In the genomic region with DNA sequence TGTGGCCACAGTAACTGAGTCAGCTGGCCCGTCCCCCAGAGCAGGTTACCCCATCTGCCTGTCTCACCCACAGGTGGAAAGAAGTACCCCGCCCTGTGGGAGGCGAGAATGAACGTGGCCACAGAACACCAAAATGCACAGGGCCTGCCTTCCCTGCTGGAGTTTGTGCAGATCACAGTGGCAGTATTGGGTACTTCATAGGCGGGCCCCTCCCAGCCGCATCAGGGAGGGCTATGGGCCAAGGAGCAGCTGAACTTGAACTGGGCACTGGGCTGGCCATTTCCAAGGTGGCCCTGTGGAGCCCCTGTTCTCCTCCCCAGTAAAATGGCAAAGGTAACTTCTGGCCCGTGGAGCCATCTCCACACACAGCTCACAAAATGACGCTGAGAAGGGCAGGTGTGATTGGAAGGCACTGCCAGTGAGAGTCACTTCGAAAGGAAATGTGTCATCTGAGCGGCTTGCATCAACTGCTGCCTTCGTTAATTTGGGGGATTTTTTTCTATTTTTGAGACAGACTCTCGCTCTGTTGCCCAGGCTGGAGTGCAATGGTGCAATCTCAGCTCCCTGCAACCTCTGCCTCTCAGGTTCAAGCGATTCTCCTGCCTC, we compare ENCODE assay signal across 28 cellular contexts.
"Had no signal": no experiment of that assay in that cellular context is flagged by ENCODE, and none has a peak within 500 bp of the region (broad histone marks: within the 10 kb centered on the region; RNA-seq: fewer than 3 reads in every experiment).

No MANE protein-coding gene starts in this region.

- H3K27ac ChIP-seq: ascending aorta, body of pancreas, Peyer's patch, SJSA1 had no signal

- H3K36me3 ChIP-seq: ascending aorta, Peyer's patch, SJSA1 had no signal

- H3K9me3 Mint-ChIP-seq: activated CD4-positive, alpha-beta T cell treated with anti-CD3 and anti-CD28 coated beads, Interleukin-2, amount 10 ng/mL, durations not matched to agents 24 days and 14 days; activated naive CD4-positive, alpha-beta T cell treated with anti-CD3 and anti-CD28 coated beads, Interleukin-2, amount 50 U/mL, for 72 hours; activated naive CD8-positive, alpha-beta T cell treated with anti-CD3 and anti-CD28 coated beads, Interleukin-2, amount 50 U/mL, for 24 hours; activated T-cell treated with anti-CD3 and anti-CD28 coated beads, Interleukin-2, amount 50 U/mL, for 4 hours; WTC11 had no signal

- H3K4me3 ChIP-seq: ascending aorta, body of pancreas, Peyer's patch, SJSA1 had no signal

- H3K4me3 Mint-ChIP-seq: activated CD4-positive, alpha-beta T cell treated with anti-CD3 and anti-CD28 coated beads, Interleukin-2, amount 10 ng/mL, durations not matched to agents 24 days and 14 days; activated CD8-positive, alpha-beta memory T cell treated with anti-CD3 and anti-CD28 coated beads, Interleukin-2, amount 10 ng/mL, durations not matched to agents 7 days and 5 days; activated naive CD8-positive, alpha-beta T cell treated with anti-CD3 and anti-CD28 coated beads, Interleukin-2, amount 50 U/mL, for 24 hours; activated T-cell treated with anti-CD3 and anti-CD28 coated beads, Interleukin-2, amount 50 U/mL, for 4 hours; T-helper 17 cell; WTC11 had no signal

- H3K27ac Mint-ChIP-seq: activated CD4-positive, alpha-beta T cell treated with anti-CD3 and anti-CD28 coated beads, Interleukin-2, amount 10 ng/mL, durations not matched to agents 24 days and 14 days; activated CD8-positive, alpha-beta memory T cell treated with anti-CD3 and anti-CD28 coated beads, Interleukin-2, amount 10 ng/mL, durations not matched to agents 7 days and 5 days; activated naive CD4-positive, alpha-beta T cell treated with anti-CD3 and anti-CD28 coated beads, Interleukin-2, amount 50 U/mL, for 72 hours; activated naive CD8-positive, alpha-beta T cell treated with anti-CD3 and anti-CD28 coated beads, Interleukin-2, amount 50 U/mL, for 24 hours; T-helper 17 cell; WTC11 had no signal

- H3K4me1 Mint-ChIP-seq: activated CD4-positive, alpha-beta T cell treated with anti-CD3 and anti-CD28 coated beads, Interleukin-2, amount 10 ng/mL, durations not matched to agents 24 days and 14 days; activated CD8-positive, alpha-beta memory T cell treated with anti-CD3 and anti-CD28 coated beads, Interleukin-2, amount 10 ng/mL, durations not matched to agents 7 days and 5 days; activated naive CD8-positive, alpha-beta T cell treated with anti-CD3 and anti-CD28 coated beads, Interleukin-2, amount 50 U/mL, for 24 hours had no signal

- DNase-seq: activated CD4-positive, alpha-beta T cell treated with anti-CD3 and anti-CD28 coated beads for 1 hour; activated CD4-positive, alpha-beta T cell treated with anti-CD3 and anti-CD28 coated beads, Interleukin-2, amount 10 ng/mL, durations not matched to agents 24 days and 14 days; activated CD4-positive, alpha-beta T cell treated with anti-CD3 and anti-CD28 coated beads, Interleukin-2, amount 50 U/mL, for 48 hours; activated CD8-positive, alpha-beta memory T cell treated with anti-CD3 and anti-CD28 coated beads, Interleukin-2, amount 10 ng/mL, durations not matched to agents 7 days and 5 days; activated effector memory CD4-positive, alpha-beta T cell treated with anti-CD3 and anti-CD28 coated beads, Interleukin-2, amount 50 U/mL, for 16 hours; activated naive CD4-positive, alpha-beta T cell treated with Interleukin-2 at 50 U/mL for 16 hours; activated naive CD8-positive, alpha-beta T cell treated with anti-CD3 and anti-CD28 coated beads, Interleukin-2, amount 50 U/mL, for 24 hours; activated T-cell treated with anti-CD3 and anti-CD28 coated beads, Interleukin-2, amount 50 U/mL, for 4 hours; amniotic stem cell; body of pancreas; central memory CD4-positive, alpha-beta T cell; Karpas-422; MM.1S; NCI-H1048; NCI-H146; NCI-H187 treated with DMSO at 0.1 percent for 48 hours; NCI-H2081 treated with DMSO at 0.1 percent for 48 hours; NCI-H446; NCI-H524; OCI-M1; Peyer's patch; SHP77; T-helper 17 cell; T-helper 9 cell had no signal

- H3K27me3 ChIP-seq: ascending aorta, body of pancreas, Peyer's patch had no signal

- H3K4me1 ChIP-seq: ascending aorta, body of pancreas, Peyer's patch, SJSA1 had no signal

- H3K36me3 Mint-ChIP-seq: activated CD8-positive, alpha-beta memory T cell treated with anti-CD3 and anti-CD28 coated beads, Interleukin-2, amount 10 ng/mL, durations not matched to agents 7 days and 5 days; activated naive CD4-positive, alpha-beta T cell treated with anti-CD3 and anti-CD28 coated beads, Interleukin-2, amount 50 U/mL, for 72 hours; WTC11 had no signal

- ATAC-seq: activated CD8-positive, alpha-beta memory T cell treated with anti-CD3 and anti-CD28 coated beads, Interleukin-2, amount 10 ng/mL, durations not matched to agents 7 days and 5 days; activated naive CD4-positive, alpha-beta T cell treated with anti-CD3 and anti-CD28 coated beads, Interleukin-2, amount 50 U/mL, for 72 hours; activated naive CD8-positive, alpha-beta T cell treated with anti-CD3 and anti-CD28 coated beads, Interleukin-2, amount 50 U/mL, for 24 hours; activated T-cell treated with anti-CD3 and anti-CD28 coated beads, Interleukin-2, amount 50 U/mL, for 4 hours; body of pancreas; T-helper 17 cell; WTC11 had no signal

- H3K9me3 ChIP-seq: ascending aorta, body of pancreas, Peyer's patch had no signal
